Comparison of ENCODE assay signal across 8 cellular contexts in genomic region chr22:23857606-23858483, GRCh38. TPM values are rescaled to one million over a fixed set of nuclear protein-coding genes. Genes with fewer than 3 reads are reported as not detected.
DNase-seq lines count a peak whose midpoint lies in the region; ATAC-seq and TF ChIP-seq lines count a peak whose summit lies in the region.

Gene SLC2A11 (plus strand): TSS chr22:23857875. CDS start chr22:23858000, 125 bp downstream.

- no peaks in the 10 kb centered on the region for H3K36me3 ChIP-seq in ovary
- H3K36me3 ChIP-seq in thyroid gland, result no peaks in the 10 kb centered on the region

- TF ChIP-seq POLR2A in ovary (IDR thresholded peaks at IDR 0.05) (peak; percentile 63), thyroid gland (IDR thresholded peaks at IDR 0.05) (peak; percentile 28 to 92)

- intact Hi-C loops in Right ventricle myocardium inferior (cut with DNase I), result loop anchor here (10.0 kb wide), 1 partner anchor 543 kb away; no protein-coding TSS in a partner anchor
- intact Hi-C loops in ovary (cut with DNase I), result no loop called here
- intact Hi-C loops in thyroid gland (cut with DNase I), result no loop called here

- WGBS in ovary, 3 donors, result 0 to 1% (median 1%) methylated on average over 41 to 60 of the region's 60 CpGs
- 2% methylated on average over 37 to 42 of the region's 60 CpGs for WGBS in thyroid gland, 2 donors

- H3K9me3 ChIP-seq in ovary (no peaks in the 10 kb centered on the region), thyroid gland (no peaks in the 10 kb centered on the region)

- ATAC-seq in HG02642 (IDR thresholded peaks at IDR 0.05; ENCODE audit: poor library complexity, unreplicated experiment), result peak; percentile 94
- peak; percentile 97 for ATAC-seq in Right ventricle myocardium inferior

- H3K27ac ChIP-seq in ovary (peak within 1 kb of the TSS; percentile 73 to 93), thyroid gland (peak within 1 kb of the TSS; percentile 91 to 95 (median 93))

- DNase-seq in NCI-H1105 treated with DMSO at 0.1 percent for 48 hours (lab: John Stamatoyannopoulos, UW) (peak; percentile 98), SKM-1 treated with dmso at 0.1 percent for 144 hours (lab: John Stamatoyannopoulos, UW; ENCODE audit: unreplicated experiment) (peak; percentile 96), Right ventricle myocardium inferior (ENCODE audit: missing footprints) (peak; percentile 99), ovary (peak; percentile 95 to 98 (median 97)), thyroid gland (peak; percentile 97 to 98)
- peak; percentile 84 for DNase-seq in activated naive CD8-positive, alpha-beta T cell treated with anti-CD3 and anti-CD28 coated beads, Interleukin-2, amount 50 U/mL, for 16 hours (ENCODE audit: low read depth, low spot score)

- H3K27me3 ChIP-seq in ovary (no peaks in the 10 kb centered on the region), thyroid gland (no peaks in the 10 kb centered on the region)

- no peak for TF ChIP-seq EP300 in ovary (IDR thresholded peaks at IDR 0.05)

- H3K4me3 ChIP-seq in ovary, result peak within 1 kb of the TSS; percentile 72
- H3K4me3 ChIP-seq in thyroid gland (replicated peaks in 1 of 3), result peak within 1 kb of the TSS; percentile 47 to 57 (median 47)

- TF ChIP-seq CTCF in GM12872 (IDR thresholded peaks at IDR 0.05; ENCODE audit: insufficient read depth, low read depth, low read length) (peak; percentile 25; the same call in 1 of the 3 replicates), ovary (IDR thresholded peaks at IDR 0.05) (peak; percentile 45 to 61 (median 52)), thyroid gland (IDR thresholded peaks at IDR 0.05) (peak in 3 of 6 experiments; percentile 12 to 40 (median 24))

- H3K4me1 ChIP-seq in ovary (ENCODE audit: insufficient read depth) (no peaks in the 10 kb centered on the region), thyroid gland (peaks cover 12 to 14% of the 10 kb centered on the region in 2 donors)

RNA-seq across cellular contexts. Expression of gene SLC2A11, which starts in this region (rescaled TPM):
- 20.3 TPM for total RNA-seq in Right ventricle myocardium inferior
- total RNA-seq in ovary, result 10 to 100 TPM; 14.2 to 25.3 (median 17.2) TPM
- 10 to 100 TPM; 13.7 to 15.0 TPM for polyA plus RNA-seq in ovary
- total RNA-seq in thyroid gland, result 10 to 100 TPM; 17.5 to 30.0 (median 24.3) TPM

Comparison
In these comparisons a context has a peak if more than half of its experiments do, and no peak if none do; other contexts are left out.
1. Peak in every context shown above with its lines: DNase-seq, ATAC-seq, H3K4me3 ChIP-seq and H3K27ac ChIP-seq.